In the genomic region with DNA sequence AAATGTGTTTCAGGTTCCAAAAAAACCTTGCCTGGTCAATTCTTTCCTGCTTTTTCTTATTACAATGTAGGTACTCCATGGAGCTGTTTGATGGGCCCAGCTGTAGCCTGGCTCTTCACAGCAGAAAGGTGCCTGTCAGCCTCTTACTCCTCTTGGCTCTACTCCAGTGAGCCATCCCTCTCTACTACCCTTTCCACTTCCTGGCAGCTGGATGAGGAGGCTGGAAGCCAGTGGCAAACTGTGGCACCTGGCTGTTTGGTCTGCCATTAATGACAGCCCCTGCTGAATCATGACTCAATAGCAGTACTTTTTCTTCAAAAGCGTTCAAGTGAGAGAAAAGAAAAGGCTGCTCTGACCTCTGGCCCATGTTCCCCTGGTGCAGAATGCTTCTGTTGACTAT, we compare ENCODE assay signal across 16 cellular contexts.
DNase-seq lines count a peak whose midpoint lies in the region; ATAC-seq, FAIRE-seq and TF ChIP-seq lines count a peak whose summit lies in the region.
"Had no signal": no experiment of that assay in that cellular context is flagged by ENCODE, and none has a peak within 500 bp of the region (broad histone marks: within the 10 kb centered on the region; RNA-seq: fewer than 3 reads in every experiment).

No MANE protein-coding gene starts in this region.

- 80 to 82% methylated on average over 1 of the region's 1 CpG for WGBS in heart right ventricle, 2 donors

- TF ChIP-seq CTCF in heart right ventricle (IDR thresholded peaks at IDR 0.05) = no peak

- H3K4me1 ChIP-seq in heart right ventricle = peaks cover 0 to 8% (median 0%) of the 10 kb centered on the region in 9 donors

- H3K4me3 ChIP-seq in heart right ventricle = no peak overlapping the region

- H3K27ac ChIP-seq in heart right ventricle (no peak overlapping the region), caudate nucleus (ENCODE audit: low read depth, low read length) (no peak overlapping the region)
- H3K27ac ChIP-seq: brain microvascular endothelial cell had no signal

- intact Hi-C loops in left ventricle myocardium superior (cut with micrococcal nuclease) = no loop called here
- intact Hi-C loops in heart right ventricle (cut with DNase I) = no loop called here
- intact Hi-C loops in posterior cingulate gyrus (cut with DNase I) = no loop called here

- H3K9me3 ChIP-seq in heart right ventricle = no peaks in the 10 kb centered on the region

- H3K36me3 ChIP-seq in heart right ventricle = no peaks in the 10 kb centered on the region
- H3K36me3 ChIP-seq: brain microvascular endothelial cell had no signal

- FAIRE-seq in urothelium cell line (lab: Jason Lieb, UNC) = no peak
- FAIRE-seq: islet of Langerhans had no signal

- no peaks in the 10 kb centered on the region for H3K27me3 ChIP-seq in heart right ventricle
- H3K27me3 ChIP-seq: brain microvascular endothelial cell had no signal

- ATAC-seq in left ventricle myocardium superior (peak; percentile 13), heart right ventricle (no peak), HG02884 (IDR thresholded peaks at IDR 0.05; ENCODE audit: unreplicated experiment) (no peak)
- ATAC-seq: esophagus mucosa, right cardiac atrium had no signal

- DNase-seq in left ventricle myocardium superior = no peak
- DNase-seq in heart right ventricle = no peak
- peak; percentile 85 for DNase-seq in NCI-H2196 (lab: John Stamatoyannopoulos, UW; ENCODE audit: unreplicated experiment)
- peak; percentile 11 for DNase-seq in SW480 (ENCODE audit: low spot score)
- peak; percentile 10 for DNase-seq in urothelium cell line (ENCODE audit: low spot score)
- DNase-seq in posterior cingulate gyrus = no peak
- DNase-seq in caudate nucleus (lab: John Stamatoyannopoulos, UW) = no peak
- DNase-seq: activated CD4-positive, alpha-beta T cell treated with anti-CD3 and anti-CD28 coated beads, Interleukin-2, amount 50 U/mL, for 1 hour; brain microvascular endothelial cell; CD4-positive, alpha-beta T cell; H7; NCI-H2227 treated with DMSO at 0.1 percent for 48 hours; right cardiac atrium had no signal

Comparison
In these comparisons a context has a peak if more than half of its experiments do, and no peak if none do; other contexts are left out.
1. DNase-seq: peak in NCI-H2196 (single experiment), SW480 (single experiment) and urothelium cell line (single experiment); none in left ventricle myocardium superior (single experiment), heart right ventricle (0 of 2), posterior cingulate gyrus (0 of 10) and caudate nucleus (0 of 61).